Comparison of ENCODE assay signal across 8 cellular contexts in genomic region chr17:40075216-40076100, GRCh38. TPM values are rescaled to one million over a fixed set of nuclear protein-coding genes. Genes with fewer than 3 reads are reported as not detected.
DNase-seq lines count a peak whose midpoint lies in the region; ATAC-seq and TF ChIP-seq lines count a peak whose summit lies in the region.

No MANE protein-coding gene starts in this region.

- TF ChIP-seq CTCF in coronary artery (IDR thresholded peaks at IDR 0.05) (peak; percentile 86), lower lobe of right lung (IDR thresholded peaks at IDR 0.05) (peak; percentile 88)

- H3K27ac ChIP-seq in coronary artery (peak overlapping the region; percentile 93 to 98), lower lobe of right lung (peak overlapping the region; percentile 84)

- peak overlapping the region; percentile 62 for H3K4me3 ChIP-seq in coronary artery
- H3K4me3 ChIP-seq in lower lobe of right lung: no peak overlapping the region

- H3K4me1 ChIP-seq in lower lobe of right lung: peaks cover 64% of the 10 kb centered on the region

- H3K9me3 ChIP-seq in lower lobe of right lung: no peaks in the 10 kb centered on the region

- ATAC-seq in lower lobe of right lung (peak; percentile 70 to 79), GM21381 (IDR thresholded peaks at IDR 0.05; ENCODE audit: unreplicated experiment) (no peak)

- peak; percentile 67 for DNase-seq in NCI-H1436 (lab: John Stamatoyannopoulos, UW)
- no peak for DNase-seq in NCI-H1436 treated with DMSO at 0.1 percent for 48 hours (lab: John Stamatoyannopoulos, UW)
- peak; percentile 59 for DNase-seq in NCI-H2107 treated with DMSO at 0.1 percent for 48 hours (lab: John Stamatoyannopoulos, UW; ENCODE audit: unreplicated experiment)
- peak; percentile 56 to 77 for DNase-seq in activated CD4-positive, alpha-beta T cell treated with anti-CD3 and anti-CD28 coated beads for 4 hours
- DNase-seq in coronary artery (ENCODE audit: low spot score): peak; percentile 97
- DNase-seq in lower lobe of right lung: peak; percentile 88
- DNase-seq in stimulated activated CD4-positive, alpha-beta T cell treated with anti-CD3 and anti-CD28 coated beads, TNF-alpha, amount 100 ng/mL, for 24 hours (ENCODE audit: low read depth in 3 of 3): peak; percentile 57 to 63 (median 61)

- H3K36me3 ChIP-seq in lower lobe of right lung: peaks cover 40% of the 10 kb centered on the region

- H3K27me3 ChIP-seq in lower lobe of right lung (ENCODE audit: low read depth): no peaks in the 10 kb centered on the region

- intact Hi-C loops in lower lobe of right lung (cut with DNase I): no loop called here

RNA-seq across cellular contexts. Expression of gene THRA, which starts 12.7 kb away (rescaled TPM):
- total RNA-seq in lower lobe of right lung: 50.1 TPM

RNA-seq across cellular contexts. Expression of gene MED24, which starts 21.2 kb away (rescaled TPM):
- 59.6 TPM for total RNA-seq in lower lobe of right lung

RNA-seq across cellular contexts. Expression of gene NR1D1, which starts 24.9 kb away (rescaled TPM):
- 20.1 TPM for total RNA-seq in lower lobe of right lung

RNA-seq across cellular contexts. Expression of gene MSL1, which starts 46.3 kb away (rescaled TPM):
- total RNA-seq in lower lobe of right lung: 97.7 TPM
